ENCODE assay signal across 13 cellular contexts in genomic region chr17:22411185-22411784, GRCh38.
DNase-seq lines count a peak whose midpoint lies in the region; ATAC-seq and TF ChIP-seq lines count a peak whose summit lies in the region.
"Had no signal": no experiment of that assay in that cellular context is flagged by ENCODE, and none has a peak within 500 bp of the region (broad histone marks: within the 10 kb centered on the region; RNA-seq: fewer than 3 reads in every experiment).

No MANE protein-coding gene starts in this region.

- 5% methylated on average over 13 of the region's 38 CpGs for WGBS in SK-N-SH (ENCODE audit: low lambda C conversion rate)
- WGBS in sigmoid colon, 2 donors, result 87 to 92% methylated on average over 38 of the region's 38 CpGs

- no peaks in the 10 kb centered on the region for H3K9me2 ChIP-seq in SK-N-SH

- ATAC-seq in HG03457 (IDR thresholded peaks at IDR 0.05; ENCODE audit: unreplicated experiment) (no peak), GM18870 (IDR thresholded peaks at IDR 0.05; ENCODE audit: unreplicated experiment) (no peak)
- ATAC-seq: GM12878 had no signal

- H3K27ac ChIP-seq in C4-2B (peak overlapping the region; percentile 20), SK-N-SH (ENCODE audit: low read depth in 2 of 2, low read length in 1 of 2) (no peak overlapping the region), sigmoid colon (no peak overlapping the region)
- H3K27ac ChIP-seq: 22Rv1 had no signal

- H4K20me1 ChIP-seq in SK-N-SH (ENCODE audit: insufficient read depth), result no peaks in the 10 kb centered on the region

- no peaks in the 10 kb centered on the region for H3K36me3 ChIP-seq in SK-N-SH (replicated peaks in 1 of 2; ENCODE audit: control insufficient read depth in 1 of 2, insufficient read depth in 2 of 2, low read length in 1 of 2)
- no peaks in the 10 kb centered on the region for H3K36me3 ChIP-seq in sigmoid colon

- H3K9me3 ChIP-seq in SK-N-SH (no peaks in the 10 kb centered on the region), sigmoid colon (peaks cover 0 to 5% (median 0%) of the 10 kb centered on the region in 4 donors)

- DNase-seq in NCI-H2227 (lab: John Stamatoyannopoulos, UW; ENCODE audit: unreplicated experiment) (peak; percentile 0), NCI-H2227 treated with DMSO at 0.1 percent for 48 hours (lab: John Stamatoyannopoulos, UW) (no peak), SK-N-SH (peak; percentile 75), sigmoid colon (peak; percentile 63), DMS 273 treated with DMSO at 0.1 percent for 48 hours (lab: John Stamatoyannopoulos, UW) (no peak)
- DNase-seq: CD4-positive, CD25-positive, alpha-beta regulatory T cell; GOT3; H9 had no signal

- peak overlapping the region; percentile 25; the same call in 1 of the 2 replicates for H3K9ac ChIP-seq in SK-N-SH

- TF ChIP-seq CTCF in C4-2B (conservative IDR thresholded peaks at IDR 0.05) (no peak), SK-N-SH (IDR thresholded peaks at IDR 0.05) (no peak), sigmoid colon (IDR thresholded peaks at IDR 0.05) (no peak)

- H3K4me2 ChIP-seq in SK-N-SH, result peak overlapping the region; percentile 82

- H3K4me3 ChIP-seq in SK-N-SH (ENCODE audit: low read depth in 2 of 2, low read length in 1 of 2), result peak overlapping the region; percentile 44 to 69
- H3K4me3 ChIP-seq in sigmoid colon, result no peak overlapping the region
- H3K4me3 ChIP-seq: GM12878 had no signal

- H3K4me1 ChIP-seq in SK-N-SH (ENCODE audit: control insufficient read depth in 1 of 2, insufficient read depth in 2 of 2, low read depth in 1 of 2, low read length in 1 of 2), result peaks cover 0 to 2% of the 10 kb centered on the region in 2 experiments; a peak in 1 of 4 replicates
- no peaks in the 10 kb centered on the region for H3K4me1 ChIP-seq in sigmoid colon

- TF ChIP-seq POLR2A in sigmoid colon (IDR thresholded peaks at IDR 0.05), result no peak

- H2AFZ ChIP-seq in SK-N-SH (ENCODE audit: low read depth), result peak overlapping the region; percentile 93

- CTCF ChIA-PET in SK-N-SH (lab: Yijun Ruan, JAX), result no interaction called here

- H3K27me3 ChIP-seq in SK-N-SH (ENCODE audit: insufficient read depth) (peaks cover 23% of the 10 kb centered on the region; the same call in 1 of the 2 replicates), sigmoid colon (no peaks in the 10 kb centered on the region)

- H3K79me2 ChIP-seq in SK-N-SH (ENCODE audit: insufficient read depth), result no peaks in the 10 kb centered on the region

- POLR2A ChIA-PET in SK-N-SH (lab: Yijun Ruan, JAX), result no interaction called here

- no peak for TF ChIP-seq RAD21 in SK-N-SH (IDR thresholded peaks at IDR 0.05; ENCODE audit: low read length)

- no peaks in the 10 kb centered on the region for H3F3A ChIP-seq in SK-N-SH (replicated peaks; ENCODE audit: insufficient read depth)

- intact Hi-C loops in sigmoid colon (cut with DNase I), result no loop called here

- TF ChIP-seq EP300 in SK-N-SH (IDR thresholded peaks at IDR 0.05; ENCODE audit: borderline replicate concordance in 1 of 2, low read depth in 1 of 2, low read length in 1 of 2) (no peak), sigmoid colon (IDR thresholded peaks at IDR 0.05) (no peak)

TF ChIP-seq in SK-N-SH, 30 proteins besides CTCF, POLR2A, EP300 and RAD21:
- TF ChIP-seq ZBTB33 (IDR thresholded peaks at IDR 0.05; ENCODE audit: borderline replicate concordance, low read depth) (no peak), TAF1 (IDR thresholded peaks at IDR 0.05; ENCODE audit: borderline replicate concordance, low read depth, low read length) (no peak), RFX5 (IDR thresholded peaks at IDR 0.05; ENCODE audit: low read length) (no peak), EZH2phosphoT487 (IDR thresholded peaks at IDR 0.05; ENCODE audit: borderline replicate concordance, low read depth) (no peak), SMC3 (IDR thresholded peaks at IDR 0.05; ENCODE audit: low read depth, low read length) (no peak), FOXJ3 (CRISPR knock-in tag; IDR thresholded peaks at IDR 0.05) (no peak), ELF1 (IDR thresholded peaks at IDR 0.05) (peak; percentile 58), FOSL2 (IDR thresholded peaks at IDR 0.05; ENCODE audit: borderline replicate concordance, low read depth) (no peak), SIN3A (IDR thresholded peaks at IDR 0.05; ENCODE audit: borderline replicate concordance, low read depth, low read length) (no peak), USF2 (IDR thresholded peaks at IDR 0.05; ENCODE audit: borderline replicate concordance, low read depth, low read length) (no peak), NRF1 (IDR thresholded peaks at IDR 0.05; ENCODE audit: low read depth, low read length) (peak; percentile 78), MEF2A (IDR thresholded peaks at IDR 0.05; ENCODE audit: borderline replicate concordance, low read depth) (no peak), TEAD4 (IDR thresholded peaks at IDR 0.05; ENCODE audit: borderline replicate concordance, insufficient read depth) (no peak), RXRA (IDR thresholded peaks at IDR 0.05; ENCODE audit: borderline replicate concordance, low read depth) (no peak), PBX3 (IDR thresholded peaks at IDR 0.05) (no peak)
- TF ChIP-seq, protein P1, sequence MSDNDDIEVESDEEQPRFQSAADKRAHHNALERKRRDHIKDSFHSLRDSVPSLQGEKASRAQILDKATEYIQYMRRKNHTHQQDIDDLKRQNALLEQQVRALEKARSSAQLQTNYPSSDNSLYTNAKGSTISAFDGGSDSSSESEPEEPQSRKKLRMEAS (IDR thresholded peaks at IDR 0.05; ENCODE audit: low read depth), result peak; percentile 41; the same call in 1 of the 2 replicates

Comparison
In these comparisons a context has a peak if more than half of its experiments do, and no peak if none do; other contexts are left out.
1. DNase-seq: peak in NCI-H2227 (single experiment), SK-N-SH (single experiment) and sigmoid colon (single experiment); none in NCI-H2227 treated with DMSO at 0.1 percent for 48 hours (single experiment) and DMS 273 treated with DMSO at 0.1 percent for 48 hours (single experiment).
2. H3K4me3 ChIP-seq: peak in SK-N-SH (2 of 2); none in sigmoid colon (0 of 4).